Comparison of ENCODE assay signal across 8 cellular contexts in the genomic region with DNA sequence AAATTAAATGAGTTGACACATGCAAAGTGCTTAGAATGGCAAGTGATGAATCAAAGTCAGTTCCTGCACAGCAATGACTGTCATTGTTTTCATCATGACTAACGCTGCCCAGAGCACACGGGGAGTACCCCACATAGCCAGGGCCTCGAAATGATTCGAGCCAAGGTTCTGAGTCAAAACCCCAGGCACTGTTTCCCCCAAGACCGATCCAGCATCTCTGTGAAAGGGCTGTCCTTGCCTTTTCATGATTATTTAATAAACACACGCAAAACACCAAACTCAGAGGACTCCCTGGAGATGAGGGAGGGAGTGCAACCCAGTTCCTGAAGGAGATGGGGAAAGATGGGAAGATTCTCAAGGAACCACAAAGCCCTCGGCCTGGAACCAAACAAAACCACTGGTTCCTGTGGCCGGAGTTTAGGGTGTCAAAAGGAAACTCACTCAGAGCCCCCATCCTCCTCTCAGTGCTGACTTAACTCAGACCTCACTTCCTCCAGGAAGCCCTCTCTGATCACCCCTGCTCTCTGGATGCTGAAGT. TPM values are rescaled to one million over a fixed set of nuclear protein-coding genes. Genes with fewer than 3 reads are reported as not detected.
DNase-seq lines count a peak whose midpoint lies in the region; ATAC-seq, FAIRE-seq and TF ChIP-seq lines count a peak whose summit lies in the region.

No MANE protein-coding gene starts in this region.

- no peak for TF ChIP-seq POLR2A in GM12878 (IDR thresholded peaks at IDR 0.05; ENCODE audit: low read depth, low read length)

- WGBS in SK-N-SH (ENCODE audit: low lambda C conversion rate) = 57% methylated on average over 8 of the region's 8 CpGs
- WGBS in GM12878 (ENCODE audit: insufficient coverage, insufficient replicate concordance, low lambda C conversion rate, missing lambda C conversion rate) = 2% methylated on average over 8 of the region's 8 CpGs

- FAIRE-seq in GM12878 (lab: Jason Lieb, UNC) = peak; percentile 57

- SMC1A ChIA-PET in GM12878 (lab: Charles Lee; ENCODE audit: uncharacterized antibody, unreplicated experiment) = interaction anchor here (1.2 to 1.5 kb wide), 3 partner anchors 34 to 107 kb away, joined by 5 to 11 read pairs (median 5); no protein-coding TSS in a partner anchor

- in situ Hi-C loops in GM12878 (cut with MboI) = no loop called here

- POLR2A ChIA-PET in SK-N-SH (lab: Yijun Ruan, JAX) = no interaction called here
- POLR2A ChIA-PET in GM12878 (lab: Charles Lee) = interaction anchor here (0.6 to 1.4 kb wide), 2 partner anchors 11 to 36 kb away, joined by 3 read pairs; no protein-coding TSS in a partner anchor

- no TSS peak for BruUV-seq in GM12878 (replicated peaks; lab: Mats Ljungman, UMichigan)

- no peaks in the 10 kb centered on the region for H3K9me3 Mint-ChIP-seq in T-helper 1 cell treated with Interleukin-12 subunit alpha and Interleukin-12 subunit beta and Interleukin-4 antibody, amounts not matched to agents 30 μg/mL and 1 μg/mL, for 36 hours
- H3K9me3 Mint-ChIP-seq in neural crest cell = no peaks in the 10 kb centered on the region

- no peaks in the 10 kb centered on the region for H3K9me3 ChIP-seq in SK-N-SH
- no peaks in the 10 kb centered on the region for H3K9me3 ChIP-seq in GM12878 (replicated peaks; ENCODE audit: control insufficient read depth, insufficient read depth, low read length)

- H2AFZ ChIP-seq in SK-N-SH (ENCODE audit: low read depth) (no peak overlapping the region), GM12878 (ENCODE audit: control insufficient read depth, low read depth, low read length) (no peak overlapping the region)

- H3K4me2 ChIP-seq in SK-N-SH = peak overlapping the region; percentile 37
- peak overlapping the region; percentile 88 for H3K4me2 ChIP-seq in GM12878 (ENCODE audit: control insufficient read depth, insufficient read depth)

- ATAC-seq in SK-N-SH treated with all-trans-retinoic acid at 6 μM for 48 hours (no peak), GM12878 (peak; percentile 72), GM21390 (IDR thresholded peaks at IDR 0.05; ENCODE audit: unreplicated experiment) (no peak), GM18517 (IDR thresholded peaks at IDR 0.05; ENCODE audit: unreplicated experiment) (no peak)

- peak overlapping the region; percentile 95 for H3K27ac Mint-ChIP-seq in T-helper 1 cell treated with Interleukin-12 subunit alpha and Interleukin-12 subunit beta and Interleukin-4 antibody, amounts not matched to agents 30 μg/mL and 1 μg/mL, for 36 hours
- peak overlapping the region; percentile 78 for H3K27ac Mint-ChIP-seq in neural crest cell (ENCODE audit: unreplicated experiment)

- no peaks in the 10 kb centered on the region for H3K9me2 ChIP-seq in SK-N-SH

- H3K4me3 Mint-ChIP-seq in T-helper 1 cell treated with Interleukin-12 subunit alpha and Interleukin-12 subunit beta and Interleukin-4 antibody, amounts not matched to agents 30 μg/mL and 1 μg/mL, for 36 hours = peak overlapping the region; percentile 97
- H3K4me3 Mint-ChIP-seq in neural crest cell = peak overlapping the region; percentile 99

- H3K27me3 ChIP-seq in SK-N-SH (ENCODE audit: insufficient read depth) (no peaks in the 10 kb centered on the region), GM12878 (replicated peaks in 1 of 2; ENCODE audit: control insufficient read depth in 2 of 2, insufficient read depth in 2 of 2, low read length in 1 of 2) (no peaks in the 10 kb centered on the region)

- H3K4me3 ChIP-seq in SK-N-SH (ENCODE audit: low read depth in 2 of 2, low read length in 1 of 2) = no peak overlapping the region
- peak overlapping the region; percentile 99 for H3K4me3 ChIP-seq in GM12878

- TF ChIP-seq CTCF in SK-N-SH (IDR thresholded peaks at IDR 0.05) (no peak), GM12878 (IDR thresholded peaks at IDR 0.05 in 2 of 3, conservative IDR thresholded peaks at IDR 0.05 in 1 of 3; ENCODE audit: control insufficient read depth in 2 of 3, extremely low read depth in 1 of 3, insufficient read depth in 1 of 3, low read depth in 3 of 3, low read length in 3 of 3) (no peak), neural crest cell (conservative IDR thresholded peaks at IDR 0.05) (no peak)

- H3K36me3 Mint-ChIP-seq in T-helper 1 cell treated with Interleukin-12 subunit alpha and Interleukin-12 subunit beta and Interleukin-4 antibody, amounts not matched to agents 30 μg/mL and 1 μg/mL, for 36 hours (ENCODE audit: low read depth) = peaks cover 44% of the 10 kb centered on the region
- peaks cover 2% of the 10 kb centered on the region for H3K36me3 Mint-ChIP-seq in neural crest cell (ENCODE audit: low read depth)

- H3F3A ChIP-seq in SK-N-SH (replicated peaks; ENCODE audit: insufficient read depth) = peaks cover 20% of the 10 kb centered on the region

- H3K9ac ChIP-seq in SK-N-SH (no peak overlapping the region; the same call in 1 of the 2 replicates), GM12878 (ENCODE audit: control insufficient read depth, insufficient read depth, low read length) (peak overlapping the region; percentile 94)

- CTCF ChIA-PET in SK-N-SH (lab: Yijun Ruan, JAX) (interaction anchor here (1.3 kb wide), 1 partner anchor 65 kb away, joined by 3 read pairs; no protein-coding TSS in a partner anchor), GM12878 (lab: Yijun Ruan, JAX) (no interaction called here)

- DNase-seq in SK-N-SH = no peak
- DNase-seq in GM12878 (ENCODE audit: low read depth, low spot score) = peak; percentile 76
- DNase-seq in neural crest cell (ENCODE audit: low read depth, low spot score) = no peak
- DNase-seq in NCI-H774 (lab: John Stamatoyannopoulos, UW) = no peak

- peak overlapping the region in 1 of 2 experiments; percentile 46; a peak in 2 of 4 replicates for H3K27ac ChIP-seq in SK-N-SH (ENCODE audit: low read depth in 2 of 2, low read length in 1 of 2)
- H3K27ac ChIP-seq in GM12878 (ENCODE audit: control insufficient read depth, insufficient read depth) = peak overlapping the region; percentile 86

- intact Hi-C loops in GM12878 (cut with micrococcal nuclease; ENCODE audit: unreplicated experiment) = loop anchor here (1.0 to 2.0 kb wide), 5 partner anchors 35 to 167 kb away; no protein-coding TSS in a partner anchor

- H3K36me3 ChIP-seq in SK-N-SH (replicated peaks in 1 of 2; ENCODE audit: control insufficient read depth in 1 of 2, insufficient read depth in 2 of 2, low read length in 1 of 2) (no peaks in the 10 kb centered on the region), GM12878 (ENCODE audit: control insufficient read depth in 2 of 2, insufficient read depth in 2 of 2, low read length in 1 of 2) (peaks cover 0 to 2% of the 10 kb centered on the region in 2 experiments; a peak in 1 of 4 replicates)

- TF ChIP-seq EP300 in SK-N-SH (IDR thresholded peaks at IDR 0.05; ENCODE audit: borderline replicate concordance in 1 of 2, low read depth in 1 of 2, low read length in 1 of 2) (no peak), GM12878 (IDR thresholded peaks at IDR 0.05; ENCODE audit: borderline replicate concordance in 1 of 2, control insufficient read depth in 1 of 2, low read depth in 2 of 2, low read length in 2 of 2) (peak in 1 of 2 experiments; percentile 48; a peak in 1 of 4 replicates)

- H3K27me3 Mint-ChIP-seq in T-helper 1 cell treated with Interleukin-12 subunit alpha and Interleukin-12 subunit beta and Interleukin-4 antibody, amounts not matched to agents 30 μg/mL and 1 μg/mL, for 36 hours (ENCODE audit: low read depth) = peaks cover 6% of the 10 kb centered on the region
- no peaks in the 10 kb centered on the region for H3K27me3 Mint-ChIP-seq in neural crest cell (ENCODE audit: low read depth)

- H4K20me1 ChIP-seq in SK-N-SH (ENCODE audit: insufficient read depth) (no peaks in the 10 kb centered on the region), GM12878 (ENCODE audit: control insufficient read depth, insufficient read depth) (no peaks in the 10 kb centered on the region)

- peaks cover 65% of the 10 kb centered on the region for H3K4me1 Mint-ChIP-seq in T-helper 1 cell treated with Interleukin-12 subunit alpha and Interleukin-12 subunit beta and Interleukin-4 antibody, amounts not matched to agents 30 μg/mL and 1 μg/mL, for 36 hours (ENCODE audit: low read depth)
- peaks cover 62% of the 10 kb centered on the region for H3K4me1 Mint-ChIP-seq in neural crest cell

- H3K79me2 ChIP-seq in SK-N-SH (ENCODE audit: insufficient read depth) = peaks cover 13% of the 10 kb centered on the region; the same call in 1 of the 2 replicates
- H3K79me2 ChIP-seq in GM12878 (ENCODE audit: control insufficient read depth, insufficient read depth, low read length) = peaks cover 89% of the 10 kb centered on the region

- RAD21 ChIA-PET in GM12878 (lab: Charles Lee; ENCODE audit: unreplicated experiment) = interaction anchor here (1.3 to 1.5 kb wide), 2 partner anchors 78 to 81 kb away, joined by 4 read pairs; no protein-coding TSS in a partner anchor

- TF ChIP-seq RAD21 in SK-N-SH (IDR thresholded peaks at IDR 0.05; ENCODE audit: low read length) (no peak), GM12878 (IDR thresholded peaks at IDR 0.05; ENCODE audit: insufficient read depth, low read depth, low read length) (no peak)

- H3K4me1 ChIP-seq in SK-N-SH (ENCODE audit: control insufficient read depth in 1 of 2, insufficient read depth in 2 of 2, low read depth in 1 of 2, low read length in 1 of 2) (peaks cover 5 to 29% of the 10 kb centered on the region in 2 experiments; a peak in 3 of 4 replicates), GM12878 (ENCODE audit: control insufficient read depth, insufficient read depth, low read length) (peaks cover 46% of the 10 kb centered on the region)

TF ChIP-seq in SK-N-SH treated with all-trans-retinoic acid at 6 μM for 48 hours, 23 proteins besides CTCF, POLR2A, EP300 and RAD21 (continues in another document):
- no peak for TF ChIP-seq ESRRG (CRISPR knock-in tag; IDR thresholded peaks at IDR 0.05)

RNA-seq across cellular contexts. Expression of a gene that starts 3.8 kb away (rescaled TPM):
- polyA plus RNA-seq in SK-N-SH (2012; rRNA removed) = 4.2 and 5.3 TPM in 2 replicates
- 2.0 and 3.4 TPM in 2 replicates for polyA plus RNA-seq in SK-N-SH (2012; cell fraction: cytosol; rRNA removed)
- polyA plus RNA-seq in SK-N-SH (2012; cell fraction: nucleus; rRNA removed) = 6.3 and 6.9 TPM in 2 replicates
- total RNA-seq in GM12878 (2013; cell fraction: nucleolus; rRNA removed) = 138 and 148 TPM in 2 replicates
- total RNA-seq in GM12878 (2014; rRNA removed) = 79.5 and 82.6 TPM in 2 replicates
- total RNA-seq in GM12878 (2014; rRNA removed; fragmentation: Illumina TruSeq; extraction: Trizol) = 41.9 and 48.6 TPM in 2 replicates
- total RNA-seq in GM12878 (2021) = 108 and 114 TPM in 2 replicates
- 23.6 TPM for polyA plus RNA-seq in GM12878 (2011; ENCODE audit: low read depth)
- polyA plus RNA-seq in GM12878 (2011; rRNA removed) = 16.3 and 29.3 TPM in 2 replicates
- polyA plus RNA-seq in GM12878 (2011; cell fraction: cytosol; rRNA removed) = 30.8 and 32.4 TPM in 2 replicates
- polyA plus RNA-seq in GM12878 (2011; cell fraction: nucleus; rRNA removed) = 74.6 and 90.7 TPM in 2 replicates
- polyA plus RNA-seq in GM12878 (2012) = 56.3 and 62.3 TPM in 2 replicates
- polyA plus RNA-seq in GM12878 (2014; fragmentation: Illumina TruSeq; extraction: Trizol) = 25.2 and 49.0 TPM in 2 replicates
- 1 to 10 TPM; 2.6 to 6.7 TPM for polyA plus RNA-seq in GM12878 (2014; fragmentation: Nextera tagmentation; extraction: Ambion mirVana)
- polyA plus RNA-seq in GM12878 (2014; rRNA removed) = 60.5 and 76.1 TPM in 2 replicates
- polyA plus RNA-seq in GM12878 (2016; fragmentation: Nextera tagmentation; extraction: Ambion mirVana) = 10 to 100 TPM; 17.7 to 22.1 TPM
- polyA minus RNA-seq in GM12878 (2011; rRNA and poly(A)+ RNA removed) = 42.1 and 65.5 TPM in 2 replicates
- polyA minus RNA-seq in GM12878 (2011; cell fraction: cytosol; rRNA and poly(A)+ RNA removed) = 21.6 and 22.1 TPM in 2 replicates
- polyA minus RNA-seq in GM12878 (2011; cell fraction: nucleus; rRNA and poly(A)+ RNA removed) = 31.8 and 50.9 TPM in 2 replicates
- total RNA-seq in neural crest cell = 72.4 and 73.7 TPM in 2 replicates
